In genomic region chr19:58543826-58544590, GRCh38 we compare ENCODE assay signal across 2 cellular contexts.
TF ChIP-seq lines count a peak whose summit lies in the region.

TRIM28 (plus strand) TSS chr19:58544064; CDS start chr19:58544758, 694 bp downstream.

TF ChIP-seq in SK-N-SH, 30 proteins besides CTCF, POLR2A, EP300 and RAD21 (continued from another document and continues in another):
- TF ChIP-seq, protein P1, sequence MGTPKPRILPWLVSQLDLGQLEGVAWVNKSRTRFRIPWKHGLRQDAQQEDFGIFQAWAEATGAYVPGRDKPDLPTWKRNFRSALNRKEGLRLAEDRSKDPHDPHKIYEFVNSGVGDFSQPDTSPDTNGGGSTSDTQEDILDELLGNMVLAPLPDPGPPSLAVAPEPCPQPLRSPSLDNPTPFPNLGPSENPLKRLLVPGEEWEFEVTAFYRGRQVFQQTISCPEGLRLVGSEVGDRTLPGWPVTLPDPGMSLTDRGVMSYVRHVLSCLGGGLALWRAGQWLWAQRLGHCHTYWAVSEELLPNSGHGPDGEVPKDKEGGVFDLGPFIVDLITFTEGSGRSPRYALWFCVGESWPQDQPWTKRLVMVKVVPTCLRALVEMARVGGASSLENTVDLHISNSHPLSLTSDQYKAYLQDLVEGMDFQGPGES (IDR thresholded peaks at IDR 0.05; ENCODE audit: low read depth, low read length), result no peak
- TF ChIP-seq RCOR1 (IDR thresholded peaks at IDR 0.05; ENCODE audit: low read length) (no peak), NFIC (IDR thresholded peaks at IDR 0.05; ENCODE audit: borderline replicate concordance) (no peak), MXI1 (IDR thresholded peaks at IDR 0.05; ENCODE audit: low read depth, low read length) (0 out of 2 replicates have a peak, but pooled peaks have one; percentile 29), FOSL2 (IDR thresholded peaks at IDR 0.05; ENCODE audit: borderline replicate concordance, low read depth) (no peak), RFX5 (IDR thresholded peaks at IDR 0.05; ENCODE audit: low read length) (no peak), SIN3A (IDR thresholded peaks at IDR 0.05; ENCODE audit: borderline replicate concordance, low read depth, low read length) (no peak), FOXJ3 (CRISPR knock-in tag; IDR thresholded peaks at IDR 0.05) (no peak), MEF2A (IDR thresholded peaks at IDR 0.05; ENCODE audit: borderline replicate concordance, low read depth) (no peak), NRF1 (IDR thresholded peaks at IDR 0.05; ENCODE audit: low read depth, low read length) (peak; percentile 83), TAF1 (IDR thresholded peaks at IDR 0.05; ENCODE audit: borderline replicate concordance, low read depth, low read length) (peak; percentile 88), ELF1 (IDR thresholded peaks at IDR 0.05) (peak; percentile 51; the same call in 1 of the 2 replicates), GABPA (IDR thresholded peaks at IDR 0.05; ENCODE audit: low read depth) (0 out of 2 replicates have a peak, but pooled peaks have one; percentile 27), TCF12 (IDR thresholded peaks at IDR 0.05) (peak; percentile 13; the same call in 1 of the 2 replicates), CHD2 (IDR thresholded peaks at IDR 0.05; ENCODE audit: low read length, partially characterized antibody) (peak; percentile 25), MAX (IDR thresholded peaks at IDR 0.05; ENCODE audit: low read depth) (peak; percentile 58), EZH2phosphoT487 (IDR thresholded peaks at IDR 0.05; ENCODE audit: borderline replicate concordance, low read depth) (no peak), POLR2AphosphoS5 (IDR thresholded peaks at IDR 0.05; ENCODE audit: low read depth, low read length) (peak; percentile 97)
- TF ChIP-seq, protein P2, sequence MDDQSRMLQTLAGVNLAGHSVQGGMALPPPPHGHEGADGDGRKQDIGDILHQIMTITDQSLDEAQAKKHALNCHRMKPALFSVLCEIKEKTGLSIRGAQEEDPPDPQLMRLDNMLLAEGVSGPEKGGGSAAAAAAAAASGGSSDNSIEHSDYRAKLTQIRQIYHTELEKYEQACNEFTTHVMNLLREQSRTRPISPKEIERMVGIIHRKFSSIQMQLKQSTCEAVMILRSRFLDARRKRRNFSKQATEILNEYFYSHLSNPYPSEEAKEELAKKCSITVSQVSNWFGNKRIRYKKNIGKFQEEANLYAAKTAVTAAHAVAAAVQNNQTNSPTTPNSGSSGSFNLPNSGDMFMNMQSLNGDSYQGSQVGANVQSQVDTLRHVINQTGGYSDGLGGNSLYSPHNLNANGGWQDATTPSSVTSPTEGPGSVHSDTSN (IDR thresholded peaks at IDR 0.05), result no peak
- TF ChIP-seq, protein P3, sequence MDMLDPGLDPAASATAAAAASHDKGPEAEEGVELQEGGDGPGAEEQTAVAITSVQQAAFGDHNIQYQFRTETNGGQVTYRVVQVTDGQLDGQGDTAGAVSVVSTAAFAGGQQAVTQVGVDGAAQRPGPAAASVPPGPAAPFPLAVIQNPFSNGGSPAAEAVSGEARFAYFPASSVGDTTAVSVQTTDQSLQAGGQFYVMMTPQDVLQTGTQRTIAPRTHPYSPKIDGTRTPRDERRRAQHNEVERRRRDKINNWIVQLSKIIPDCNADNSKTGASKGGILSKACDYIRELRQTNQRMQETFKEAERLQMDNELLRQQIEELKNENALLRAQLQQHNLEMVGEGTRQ (IDR thresholded peaks at IDR 0.05; ENCODE audit: borderline replicate concordance, low read depth, low read length), result no peak
- TF ChIP-seq, protein P4, sequence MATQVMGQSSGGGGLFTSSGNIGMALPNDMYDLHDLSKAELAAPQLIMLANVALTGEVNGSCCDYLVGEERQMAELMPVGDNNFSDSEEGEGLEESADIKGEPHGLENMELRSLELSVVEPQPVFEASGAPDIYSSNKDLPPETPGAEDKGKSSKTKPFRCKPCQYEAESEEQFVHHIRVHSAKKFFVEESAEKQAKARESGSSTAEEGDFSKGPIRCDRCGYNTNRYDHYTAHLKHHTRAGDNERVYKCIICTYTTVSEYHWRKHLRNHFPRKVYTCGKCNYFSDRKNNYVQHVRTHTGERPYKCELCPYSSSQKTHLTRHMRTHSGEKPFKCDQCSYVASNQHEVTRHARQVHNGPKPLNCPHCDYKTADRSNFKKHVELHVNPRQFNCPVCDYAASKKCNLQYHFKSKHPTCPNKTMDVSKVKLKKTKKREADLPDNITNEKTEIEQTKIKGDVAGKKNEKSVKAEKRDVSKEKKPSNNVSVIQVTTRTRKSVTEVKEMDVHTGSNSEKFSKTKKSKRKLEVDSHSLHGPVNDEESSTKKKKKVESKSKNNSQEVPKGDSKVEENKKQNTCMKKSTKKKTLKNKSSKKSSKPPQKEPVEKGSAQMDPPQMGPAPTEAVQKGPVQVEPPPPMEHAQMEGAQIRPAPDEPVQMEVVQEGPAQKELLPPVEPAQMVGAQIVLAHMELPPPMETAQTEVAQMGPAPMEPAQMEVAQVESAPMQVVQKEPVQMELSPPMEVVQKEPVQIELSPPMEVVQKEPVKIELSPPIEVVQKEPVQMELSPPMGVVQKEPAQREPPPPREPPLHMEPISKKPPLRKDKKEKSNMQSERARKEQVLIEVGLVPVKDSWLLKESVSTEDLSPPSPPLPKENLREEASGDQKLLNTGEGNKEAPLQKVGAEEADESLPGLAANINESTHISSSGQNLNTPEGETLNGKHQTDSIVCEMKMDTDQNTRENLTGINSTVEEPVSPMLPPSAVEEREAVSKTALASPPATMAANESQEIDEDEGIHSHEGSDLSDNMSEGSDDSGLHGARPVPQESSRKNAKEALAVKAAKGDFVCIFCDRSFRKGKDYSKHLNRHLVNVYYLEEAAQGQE (IDR thresholded peaks at IDR 0.05; ENCODE audit: low read depth, low read length), result peak; percentile 56; the same call in 1 of the 2 replicates
- TF ChIP-seq, protein P5, sequence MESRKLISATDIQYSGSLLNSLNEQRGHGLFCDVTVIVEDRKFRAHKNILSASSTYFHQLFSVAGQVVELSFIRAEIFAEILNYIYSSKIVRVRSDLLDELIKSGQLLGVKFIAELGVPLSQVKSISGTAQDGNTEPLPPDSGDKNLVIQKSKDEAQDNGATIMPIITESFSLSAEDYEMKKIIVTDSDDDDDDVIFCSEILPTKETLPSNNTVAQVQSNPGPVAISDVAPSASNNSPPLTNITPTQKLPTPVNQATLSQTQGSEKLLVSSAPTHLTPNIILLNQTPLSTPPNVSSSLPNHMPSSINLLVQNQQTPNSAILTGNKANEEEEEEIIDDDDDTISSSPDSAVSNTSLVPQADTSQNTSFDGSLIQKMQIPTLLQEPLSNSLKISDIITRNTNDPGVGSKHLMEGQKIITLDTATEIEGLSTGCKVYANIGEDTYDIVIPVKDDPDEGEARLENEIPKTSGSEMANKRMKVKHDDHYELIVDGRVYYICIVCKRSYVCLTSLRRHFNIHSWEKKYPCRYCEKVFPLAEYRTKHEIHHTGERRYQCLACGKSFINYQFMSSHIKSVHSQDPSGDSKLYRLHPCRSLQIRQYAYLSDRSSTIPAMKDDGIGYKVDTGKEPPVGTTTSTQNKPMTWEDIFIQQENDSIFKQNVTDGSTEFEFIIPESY (IDR thresholded peaks at IDR 0.05; ENCODE audit: borderline replicate concordance, low read depth), result no peak

TF ChIP-seq in K562, 482 proteins besides CTCF, POLR2A, EP300 and RAD21 (continued from another document and continues in another):
- TF ChIP-seq, protein P6, sequence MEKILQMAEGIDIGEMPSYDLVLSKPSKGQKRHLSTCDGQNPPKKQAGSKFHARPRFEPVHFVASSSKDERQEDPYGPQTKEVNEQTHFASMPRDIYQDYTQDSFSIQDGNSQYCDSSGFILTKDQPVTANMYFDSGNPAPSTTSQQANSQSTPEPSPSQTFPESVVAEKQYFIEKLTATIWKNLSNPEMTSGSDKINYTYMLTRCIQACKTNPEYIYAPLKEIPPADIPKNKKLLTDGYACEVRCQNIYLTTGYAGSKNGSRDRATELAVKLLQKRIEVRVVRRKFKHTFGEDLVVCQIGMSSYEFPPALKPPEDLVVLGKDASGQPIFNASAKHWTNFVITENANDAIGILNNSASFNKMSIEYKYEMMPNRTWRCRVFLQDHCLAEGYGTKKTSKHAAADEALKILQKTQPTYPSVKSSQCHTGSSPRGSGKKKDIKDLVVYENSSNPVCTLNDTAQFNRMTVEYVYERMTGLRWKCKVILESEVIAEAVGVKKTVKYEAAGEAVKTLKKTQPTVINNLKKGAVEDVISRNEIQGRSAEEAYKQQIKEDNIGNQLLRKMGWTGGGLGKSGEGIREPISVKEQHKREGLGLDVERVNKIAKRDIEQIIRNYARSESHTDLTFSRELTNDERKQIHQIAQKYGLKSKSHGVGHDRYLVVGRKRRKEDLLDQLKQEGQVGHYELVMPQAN (IDR thresholded peaks at IDR 0.05; ENCODE audit: borderline replicate concordance), result peak; percentile 25; the same call in 1 of the 2 replicates
- TF ChIP-seq PHF20 (IDR thresholded peaks at IDR 0.05; ENCODE audit: partially characterized antibody), result no peak
- TF ChIP-seq, protein P7, sequence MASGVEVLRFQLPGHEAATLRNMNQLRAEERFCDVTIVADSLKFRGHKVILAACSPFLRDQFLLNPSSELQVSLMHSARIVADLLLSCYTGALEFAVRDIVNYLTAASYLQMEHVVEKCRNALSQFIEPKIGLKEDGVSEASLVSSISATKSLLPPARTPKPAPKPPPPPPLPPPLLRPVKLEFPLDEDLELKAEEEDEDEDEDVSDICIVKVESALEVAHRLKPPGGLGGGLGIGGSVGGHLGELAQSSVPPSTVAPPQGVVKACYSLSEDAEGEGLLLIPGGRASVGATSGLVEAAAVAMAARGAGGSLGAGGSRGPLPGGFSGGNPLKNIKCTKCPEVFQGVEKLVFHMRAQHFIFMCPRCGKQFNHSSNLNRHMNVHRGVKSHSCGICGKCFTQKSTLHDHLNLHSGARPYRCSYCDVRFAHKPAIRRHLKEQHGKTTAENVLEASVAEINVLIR (CRISPR knock-in tag; IDR thresholded peaks at IDR 0.05), result peak; percentile 88
- TF ChIP-seq SIN3B (IDR thresholded peaks at IDR 0.05; ENCODE audit: low read depth), result no peak
- TF ChIP-seq THRAP3 (IDR thresholded peaks at IDR 0.05; ENCODE audit: borderline replicate concordance), result no peak
- TF ChIP-seq SAFB2 (IDR thresholded peaks at IDR 0.05; ENCODE audit: borderline replicate concordance, low read depth, low read length, severe bottlenecking), result no peak
- no peak for TF ChIP-seq NR0B1 (IDR thresholded peaks at IDR 0.05; ENCODE audit: partially characterized antibody)
- TF ChIP-seq, protein P8, sequence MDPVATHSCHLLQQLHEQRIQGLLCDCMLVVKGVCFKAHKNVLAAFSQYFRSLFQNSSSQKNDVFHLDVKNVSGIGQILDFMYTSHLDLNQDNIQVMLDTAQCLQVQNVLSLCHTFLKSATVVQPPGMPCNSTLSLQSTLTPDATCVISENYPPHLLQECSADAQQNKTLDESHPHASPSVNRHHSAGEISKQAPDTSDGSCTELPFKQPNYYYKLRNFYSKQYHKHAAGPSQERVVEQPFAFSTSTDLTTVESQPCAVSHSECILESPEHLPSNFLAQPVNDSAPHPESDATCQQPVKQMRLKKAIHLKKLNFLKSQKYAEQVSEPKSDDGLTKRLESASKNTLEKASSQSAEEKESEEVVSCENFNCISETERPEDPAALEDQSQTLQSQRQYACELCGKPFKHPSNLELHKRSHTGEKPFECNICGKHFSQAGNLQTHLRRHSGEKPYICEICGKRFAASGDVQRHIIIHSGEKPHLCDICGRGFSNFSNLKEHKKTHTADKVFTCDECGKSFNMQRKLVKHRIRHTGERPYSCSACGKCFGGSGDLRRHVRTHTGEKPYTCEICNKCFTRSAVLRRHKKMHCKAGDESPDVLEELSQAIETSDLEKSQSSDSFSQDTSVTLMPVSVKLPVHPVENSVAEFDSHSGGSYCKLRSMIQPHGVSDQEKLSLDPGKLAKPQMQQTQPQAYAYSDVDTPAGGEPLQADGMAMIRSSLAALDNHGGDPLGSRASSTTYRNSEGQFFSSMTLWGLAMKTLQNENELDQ (CRISPR knock-in tag; IDR thresholded peaks at IDR 0.05; ENCODE audit: borderline replicate concordance), result no peak
- peak; percentile 97 for TF ChIP-seq POLR2AphosphoS5 (IDR thresholded peaks at IDR 0.05; ENCODE audit: control insufficient read depth, insufficient read depth, low read depth, low read length)
- peak; percentile 73 for TF ChIP-seq FOXP4 (CRISPR knock-in tag; IDR thresholded peaks at IDR 0.05; ENCODE audit: borderline replicate concordance)
- peak; percentile 88 for TF ChIP-seq SUPT5H (IDR thresholded peaks at IDR 0.05)
- TF ChIP-seq SMAD4 (CRISPR knock-in tag; conservative IDR thresholded peaks at IDR 0.05), result peak; percentile 88
- TF ChIP-seq ZNF408 (CRISPR knock-in tag; IDR thresholded peaks at IDR 0.05; ENCODE audit: low read depth), result no peak
- no peak; a peak in 1 of 4 replicates for TF ChIP-seq ARNT (IDR thresholded peaks at IDR 0.05)
- peak; percentile 50; the same call in 1 of the 2 replicates for TF ChIP-seq FOSL1 (tag; conservative IDR thresholded peaks at IDR 0.05)
- TF ChIP-seq ZBTB9 (CRISPR knock-in tag; IDR thresholded peaks at IDR 0.05), result peak; percentile 81; the same call in 1 of the 2 replicates
- TF ChIP-seq, protein P9, sequence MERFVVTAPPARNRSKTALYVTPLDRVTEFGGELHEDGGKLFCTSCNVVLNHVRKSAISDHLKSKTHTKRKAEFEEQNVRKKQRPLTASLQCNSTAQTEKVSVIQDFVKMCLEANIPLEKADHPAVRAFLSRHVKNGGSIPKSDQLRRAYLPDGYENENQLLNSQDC (CRISPR knock-in tag; IDR thresholded peaks at IDR 0.05), result peak; percentile 97
- TF ChIP-seq ZC3H11A (IDR thresholded peaks at IDR 0.05; ENCODE audit: low read depth, low read length), result no peak
- peak; percentile 75 for TF ChIP-seq U2AF1 (optimal IDR thresholded peaks at IDR 0.05; ENCODE audit: low read depth, low read length)
- 0 out of 2 replicates have a peak, but pooled peaks have one; percentile 21 for TF ChIP-seq MTA3 (IDR thresholded peaks at IDR 0.05; ENCODE audit: borderline replicate concordance)
